Comparison of ENCODE assay signal across 8 cellular contexts in genomic region chr13:52851153-52851962, GRCh38. TPM values are rescaled to one million over a fixed set of nuclear protein-coding genes. Genes with fewer than 3 reads are reported as not detected.
DNase-seq lines count a peak whose midpoint lies in the region; ATAC-seq and TF ChIP-seq lines count a peak whose summit lies in the region.

No MANE protein-coding gene starts in this region.

- H3K4me3 ChIP-seq in GM08714 (ENCODE audit: low read length) (peak overlapping the region; percentile 59; the same call in 1 of the 2 replicates), HUES48 (ENCODE audit: low read depth, low read length) (peak overlapping the region; percentile 77), epithelial cell of esophagus (ENCODE audit: low read length) (peak overlapping the region; percentile 50), muscle layer of colon (ENCODE audit: low read depth in 1 of 2, low read length in 2 of 2) (peak overlapping the region; percentile 68 to 76), aorta (ENCODE audit: low read length in 2 of 2) (peak overlapping the region; percentile 35 to 77)

- H3K27me3 ChIP-seq in HUES48 (ENCODE audit: control insufficient read depth, insufficient read depth, low read length) (peaks cover 38% of the 10 kb centered on the region), muscle layer of colon (ENCODE audit: control insufficient read depth in 1 of 2, insufficient read depth in 2 of 2, low read length in 2 of 2) (peaks cover 18 to 41% of the 10 kb centered on the region in 2 donors), aorta (ENCODE audit: control insufficient read depth in 1 of 2, insufficient read depth in 2 of 2, low read length in 1 of 2) (no peaks in the 10 kb centered on the region)

- no peaks in the 10 kb centered on the region for H3K9me3 ChIP-seq in HUES48 (ENCODE audit: control insufficient read depth, insufficient read depth, low read length)
- no peaks in the 10 kb centered on the region for H3K9me3 ChIP-seq in muscle layer of colon (ENCODE audit: low read length)
- H3K9me3 ChIP-seq in aorta (ENCODE audit: control insufficient read depth, low read length): no peaks in the 10 kb centered on the region

- peak; percentile 76 for ATAC-seq in GM21447 (IDR thresholded peaks at IDR 0.05; ENCODE audit: unreplicated experiment)
- peak; percentile 60 for ATAC-seq in aorta (ENCODE audit: low FRiP score)

- 1% methylated on average over 60 of the region's 60 CpGs for WGBS in aorta, 2 donors

- H3K36me3 ChIP-seq in HUES48 (ENCODE audit: control insufficient read depth, insufficient read depth, low read length): no peaks in the 10 kb centered on the region
- H3K36me3 ChIP-seq in muscle layer of colon (ENCODE audit: insufficient read depth, low read length): no peaks in the 10 kb centered on the region
- H3K36me3 ChIP-seq in aorta (ENCODE audit: control insufficient read depth in 1 of 2, insufficient read depth in 2 of 2, low read length in 1 of 2): no peaks in the 10 kb centered on the region

- TF ChIP-seq CTCF in epithelial cell of esophagus (IDR thresholded peaks at IDR 0.05; ENCODE audit: insufficient read depth, low read depth, low read length, missing control alignments): no peak

- peaks cover 34% of the 10 kb centered on the region for H3K4me1 ChIP-seq in HUES48 (ENCODE audit: control insufficient read depth, insufficient read depth, low read length)
- H3K4me1 ChIP-seq in muscle layer of colon (ENCODE audit: insufficient read depth, low read length): peaks cover 10% of the 10 kb centered on the region
- H3K4me1 ChIP-seq in aorta (ENCODE audit: control insufficient read depth in 1 of 2, insufficient read depth in 2 of 2, low read length in 2 of 2): no peaks in the 10 kb centered on the region

- H3K9ac ChIP-seq in HUES48 (ENCODE audit: low read depth, low read length) (peak overlapping the region; percentile 74), muscle layer of colon (ENCODE audit: low read length) (no peak overlapping the region)

- H3K27ac ChIP-seq in HUES48 (ENCODE audit: low read depth, low read length): peak overlapping the region; percentile 92
- peak overlapping the region; percentile 32 for H3K27ac ChIP-seq in muscle layer of colon (ENCODE audit: low read depth, low read length)
- H3K27ac ChIP-seq in aorta (ENCODE audit: low read depth in 1 of 2, low read length in 2 of 2): no peak overlapping the region

- intact Hi-C loops in aorta (cut with DNase I): no loop called here
- intact Hi-C loops in posterior vena cava (cut with DNase I): loop anchor here in 1 of 2 donors (5.0 to 10.0 kb wide), 2 partner anchors 46 to 113 kb away; no protein-coding TSS in a partner anchor

- DNase-seq in SW480 (ENCODE audit: low spot score): peak; percentile 64
- peak; percentile 20 for DNase-seq in epithelial cell of esophagus (ENCODE audit: low read depth)
- peak in 1 of 2 donors; percentile 79 for DNase-seq in aorta
- DNase-seq in posterior vena cava (ENCODE audit: low spot score): no peak

RNA-seq across cellular contexts. Expression of gene PCDH8, which starts 2.9 kb away (rescaled TPM):
- total RNA-seq in aorta (under 1 TPM in 1 of 2 donors, not detected in 1; 0.21 TPM), posterior vena cava (not detected)
- not detected for polyA plus RNA-seq in aorta

Comparison
In these comparisons a context has a peak if more than half of its experiments do, and no peak if none do; other contexts are left out.
1. H3K27ac ChIP-seq: peak in HUES48 (single experiment) and muscle layer of colon (single experiment); none in aorta (0 of 2).
2. Peak in every context shown above with its lines, with median percentiles within 50 percentile points of each other: H3K4me3 ChIP-seq.